13 cellular contexts compared by ENCODE assay signal in the genomic region with DNA sequence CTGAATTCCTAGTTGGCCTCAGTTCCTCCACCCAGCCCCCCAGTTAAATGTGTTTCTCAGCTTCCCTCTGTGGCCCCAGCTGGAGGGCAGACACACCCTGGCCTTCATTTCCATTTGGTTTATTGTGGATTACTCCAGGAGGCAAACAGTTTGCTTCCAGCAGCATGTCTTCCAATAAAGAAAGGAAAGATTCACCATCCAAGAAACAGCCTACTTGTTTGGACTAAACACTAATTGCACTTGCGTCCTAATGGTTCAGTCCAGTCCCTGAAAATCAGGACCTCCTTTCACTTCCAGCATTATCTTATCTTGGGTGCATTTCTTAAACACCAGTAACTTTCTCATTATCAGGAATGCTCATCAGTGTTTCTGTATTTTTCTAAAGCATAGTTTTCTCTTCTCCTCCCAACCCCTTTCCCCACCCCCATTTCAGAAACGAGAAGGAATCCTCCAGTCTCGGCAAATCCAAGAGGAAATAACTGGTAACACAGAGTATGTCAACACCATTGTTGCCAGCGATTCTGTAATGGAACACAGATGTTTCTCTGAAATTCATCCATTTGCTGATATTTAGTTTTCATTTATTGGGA.
DNase-seq lines count a peak whose midpoint lies in the region; ATAC-seq and TF ChIP-seq lines count a peak whose summit lies in the region.
"Had no signal": no experiment of that assay in that cellular context is flagged by ENCODE, and none has a peak within 500 bp of the region (broad histone marks: within the 10 kb centered on the region; RNA-seq: fewer than 3 reads in every experiment).

No MANE protein-coding gene starts in this region.

- H3K9me3 ChIP-seq in body of pancreas: no peaks in the 10 kb centered on the region
- no peaks in the 10 kb centered on the region for H3K9me3 ChIP-seq in heart left ventricle

- H3K4me1 ChIP-seq in body of pancreas (no peaks in the 10 kb centered on the region), heart left ventricle (peaks cover 0 to 31% (median 6%) of the 10 kb centered on the region in 12 donors), rectal smooth muscle tissue (ENCODE audit: control insufficient read depth, insufficient read depth, low read length) (peaks cover 4% of the 10 kb centered on the region)

- TF ChIP-seq POLR2A in body of pancreas (IDR thresholded peaks at IDR 0.05) (no peak), heart left ventricle (IDR thresholded peaks at IDR 0.05) (no peak)

- TF ChIP-seq CTCF in body of pancreas (IDR thresholded peaks at IDR 0.05): no peak
- no peak for TF ChIP-seq CTCF in heart left ventricle (IDR thresholded peaks at IDR 0.05)

- H3K27ac ChIP-seq in body of pancreas: no peak overlapping the region
- peak overlapping the region in 7 of 12 donors; percentile 8 to 69 (median 22) for H3K27ac ChIP-seq in heart left ventricle
- H3K27ac ChIP-seq in rectal smooth muscle tissue (ENCODE audit: low read depth, low read length): peak overlapping the region; percentile 64
- H3K27ac ChIP-seq: C4-2B had no signal

- H3K27me3 ChIP-seq in body of pancreas (no peaks in the 10 kb centered on the region), heart left ventricle (no peaks in the 10 kb centered on the region), rectal smooth muscle tissue (ENCODE audit: control insufficient read depth, insufficient read depth, low read length) (no peaks in the 10 kb centered on the region)

- H3K4me3 ChIP-seq in body of pancreas (no peak overlapping the region), heart left ventricle (no peak overlapping the region), rectal smooth muscle tissue (ENCODE audit: low read length) (no peak overlapping the region)
- H3K4me3 ChIP-seq: GM23338 had no signal

- ATAC-seq in body of pancreas (peak; percentile 21), heart left ventricle (peak; percentile 42 to 73 (median 60)), HG03139 (IDR thresholded peaks at IDR 0.05; ENCODE audit: unreplicated experiment) (no peak), HG03521 (IDR thresholded peaks at IDR 0.05; ENCODE audit: unreplicated experiment) (no peak)
- ATAC-seq: GM23338 had no signal

- intact Hi-C loops in body of pancreas (cut with DNase I): no loop called here
- intact Hi-C loops in heart left ventricle (cut with DNase I): loop anchor here in 1 of 10 donors (10.0 kb wide), 1 partner anchor 93 kb away; no protein-coding TSS in a partner anchor

- DNase-seq in EL (peak; percentile 34), body of pancreas (no peak), heart left ventricle (peak in 2 of 5 donors; percentile 18 to 60), NCI-H2029 treated with DMSO at 0.1 percent for 48 hours (lab: John Stamatoyannopoulos, UW) (no peak)
- no peak for DNase-seq in activated effector memory CD4-positive, alpha-beta T cell treated with anti-CD3 and anti-CD28 coated beads, Interleukin-2, amount 50 U/mL, for 16 hours
- DNase-seq: activated B cell treated with CpG ODN at 0.5 μM for 24 hours; activated T-cell treated with anti-CD3 and anti-CD28 coated beads, Interleukin-2, amount 50 U/mL, for 24 hours; Kasumi-1 had no signal

- H3K9ac ChIP-seq in rectal smooth muscle tissue (ENCODE audit: low read length): no peak overlapping the region

- H3K36me3 ChIP-seq in body of pancreas (replicated peaks in 1 of 2; ENCODE audit: insufficient read depth in 1 of 2, low read depth in 2 of 2): peaks cover 0 to 4% of the 10 kb centered on the region in 2 donors
- peaks cover 0 to 56% (median 26%) of the 10 kb centered on the region in 9 donors for H3K36me3 ChIP-seq in heart left ventricle
- peaks cover 9% of the 10 kb centered on the region for H3K36me3 ChIP-seq in rectal smooth muscle tissue (ENCODE audit: control insufficient read depth, insufficient read depth, low read length)

- 72 to 80% methylated on average over 4 of the region's 4 CpGs for WGBS in body of pancreas, 2 donors
- 48 to 64% (median 54%) methylated on average over 4 of the region's 4 CpGs for WGBS in heart left ventricle, 4 donors

Comparison
In these comparisons a context has a peak if more than half of its experiments do, and no peak if none do; other contexts are left out.
1. ATAC-seq: peak in body of pancreas (single experiment) and heart left ventricle (4 of 4); none in HG03139 (single experiment) and HG03521 (single experiment).
2. H3K27ac ChIP-seq: peak in heart left ventricle (7 of 12) and rectal smooth muscle tissue (single experiment); none in body of pancreas (0 of 4).